ENCODE assay signal across 1 cellular context in the genomic region with DNA sequence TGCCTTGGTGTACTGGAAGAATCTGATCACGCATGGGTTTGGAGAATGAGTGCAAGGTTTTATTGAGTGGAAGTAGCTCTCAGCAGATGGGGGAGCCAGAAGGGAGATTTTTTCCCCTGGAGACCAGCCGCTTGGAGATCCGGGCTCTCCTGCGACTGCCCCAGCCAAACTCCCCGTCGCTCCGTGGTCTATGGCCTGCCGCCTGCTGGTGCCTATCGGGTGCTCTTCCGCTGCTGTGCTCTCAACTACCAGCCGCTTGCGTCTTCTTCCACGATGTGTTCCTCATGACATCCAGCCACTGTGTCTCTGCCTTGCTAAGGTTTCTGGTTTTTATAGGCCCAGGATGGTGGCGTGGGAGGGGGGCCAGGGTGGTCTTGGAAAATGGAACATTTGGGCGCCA.
TF ChIP-seq lines count a peak whose summit lies in the region.

No MANE protein-coding gene starts in this region.

TF ChIP-seq in WTC11, 78 proteins besides CTCF, POLR2A, EP300 and RAD21 (continued from another document):
- TF ChIP-seq, protein P1, sequence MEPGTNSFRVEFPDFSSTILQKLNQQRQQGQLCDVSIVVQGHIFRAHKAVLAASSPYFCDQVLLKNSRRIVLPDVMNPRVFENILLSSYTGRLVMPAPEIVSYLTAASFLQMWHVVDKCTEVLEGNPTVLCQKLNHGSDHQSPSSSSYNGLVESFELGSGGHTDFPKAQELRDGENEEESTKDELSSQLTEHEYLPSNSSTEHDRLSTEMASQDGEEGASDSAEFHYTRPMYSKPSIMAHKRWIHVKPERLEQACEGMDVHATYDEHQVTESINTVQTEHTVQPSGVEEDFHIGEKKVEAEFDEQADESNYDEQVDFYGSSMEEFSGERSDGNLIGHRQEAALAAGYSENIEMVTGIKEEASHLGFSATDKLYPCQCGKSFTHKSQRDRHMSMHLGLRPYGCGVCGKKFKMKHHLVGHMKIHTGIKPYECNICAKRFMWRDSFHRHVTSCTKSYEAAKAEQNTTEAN (CRISPR knock-in tag; IDR thresholded peaks at IDR 0.05), result no peak
- TF ChIP-seq, protein P2, sequence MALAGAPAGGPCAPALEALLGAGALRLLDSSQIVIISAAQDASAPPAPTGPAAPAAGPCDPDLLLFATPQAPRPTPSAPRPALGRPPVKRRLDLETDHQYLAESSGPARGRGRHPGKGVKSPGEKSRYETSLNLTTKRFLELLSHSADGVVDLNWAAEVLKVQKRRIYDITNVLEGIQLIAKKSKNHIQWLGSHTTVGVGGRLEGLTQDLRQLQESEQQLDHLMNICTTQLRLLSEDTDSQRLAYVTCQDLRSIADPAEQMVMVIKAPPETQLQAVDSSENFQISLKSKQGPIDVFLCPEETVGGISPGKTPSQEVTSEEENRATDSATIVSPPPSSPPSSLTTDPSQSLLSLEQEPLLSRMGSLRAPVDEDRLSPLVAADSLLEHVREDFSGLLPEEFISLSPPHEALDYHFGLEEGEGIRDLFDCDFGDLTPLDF (CRISPR knock-in tag; IDR thresholded peaks at IDR 0.05), result no peak
- TF ChIP-seq SP1 (CRISPR knock-in tag; conservative IDR thresholded peaks at IDR 0.05), result no peak
- TF ChIP-seq, protein P3, sequence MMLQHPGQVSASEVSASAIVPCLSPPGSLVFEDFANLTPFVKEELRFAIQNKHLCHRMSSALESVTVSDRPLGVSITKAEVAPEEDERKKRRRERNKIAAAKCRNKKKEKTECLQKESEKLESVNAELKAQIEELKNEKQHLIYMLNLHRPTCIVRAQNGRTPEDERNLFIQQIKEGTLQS (CRISPR knock-in tag; conservative IDR thresholded peaks at IDR 0.05), result no peak
- no peak for TF ChIP-seq SOX15 (CRISPR knock-in tag; IDR thresholded peaks at IDR 0.05)
